ENCODE assay signal across 18 cellular contexts in the genomic region with DNA sequence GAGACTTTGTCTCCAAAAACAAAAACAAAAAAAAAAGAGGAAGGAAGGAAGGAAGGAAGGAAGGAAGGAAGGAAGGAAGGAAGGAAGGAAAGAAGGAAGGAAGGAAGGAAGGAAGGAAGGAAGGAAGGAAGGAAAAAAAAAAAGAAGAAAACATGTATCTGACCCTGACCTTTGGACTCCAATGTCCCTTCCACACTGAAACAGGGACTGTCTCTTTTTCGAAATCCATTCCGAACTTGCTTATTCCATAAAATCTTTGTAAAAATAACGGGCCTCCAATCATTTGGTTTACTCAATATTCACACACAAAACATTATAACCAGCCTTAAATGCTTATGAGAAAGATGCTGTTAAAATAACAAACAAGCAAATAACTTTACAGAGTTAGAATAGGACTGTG.
DNase-seq lines count a peak whose midpoint lies in the region; ATAC-seq, FAIRE-seq and TF ChIP-seq lines count a peak whose summit lies in the region.
"Had no signal": no experiment of that assay in that cellular context is flagged by ENCODE, and none has a peak within 500 bp of the region (broad histone marks: within the 10 kb centered on the region; RNA-seq: fewer than 3 reads in every experiment).

No MANE protein-coding gene starts in this region.

- FAIRE-seq in K562 (lab: Jason Lieb, UNC) = no peak
- FAIRE-seq: A549, G401.6, GM12892, H1 had no signal

- no peak overlapping the region for H3K4me3 Mint-ChIP-seq in CD8-positive, alpha-beta memory T cell
- H3K4me3 Mint-ChIP-seq: CD4-positive, alpha-beta memory T cell had no signal

- no peak overlapping the region for H3K27ac Mint-ChIP-seq in CD8-positive, alpha-beta memory T cell
- H3K27ac Mint-ChIP-seq: CD4-positive, alpha-beta memory T cell had no signal

- CTCF ChIA-PET in CD8-positive, alpha-beta memory T cell (lab: Charles Lee) = no interaction called here
- CTCF ChIA-PET in HEK293 (lab: Yijun Ruan, JAX) = no interaction called here
- CTCF ChIA-PET in K562 (lab: Yijun Ruan, JAX; ENCODE audit: low intra/inter-chr PET ratio) = no interaction called here

- H3K27ac ChIP-seq in CD8-positive, alpha-beta memory T cell (ENCODE audit: low read depth, low read length) = peak overlapping the region; percentile 22
- H3K27ac ChIP-seq in HEK293 (ENCODE audit: extremely low read depth, low read depth, low read length) (no peak overlapping the region), K562 (ENCODE audit: extremely low read depth, low read depth, low read length) (peak overlapping the region; percentile 59; the same call in 1 of the 3 replicates)
- H3K27ac ChIP-seq: A549 had no signal

- H3K36me3 Mint-ChIP-seq in CD8-positive, alpha-beta memory T cell = no peaks in the 10 kb centered on the region
- H3K36me3 Mint-ChIP-seq: CD4-positive, alpha-beta memory T cell had no signal

- no peak for TF ChIP-seq RAD21 in K562 (CRISPR knock-in tag; conservative IDR thresholded peaks at IDR 0.05 in 1 of 2, IDR thresholded peaks at IDR 0.05 in 1 of 2)

- no peaks in the 10 kb centered on the region; the same call in 2 of the 3 replicates for H3K79me2 ChIP-seq in K562 (ENCODE audit: control insufficient read depth, insufficient read depth, low read length)

- DNase-seq in CD8-positive, alpha-beta memory T cell = no peak
- DNase-seq in K562 (ENCODE audit: extremely low read depth in 1 of 4, low spot score in 3 of 4) = no peak
- no peak for DNase-seq in HAP-1 (ENCODE audit: low spot score in 2 of 2)
- DNase-seq in mucosa of gallbladder (ENCODE audit: low spot score) = no peak
- no peak for DNase-seq in activated CD8-positive, alpha-beta memory T cell treated with anti-CD3 and anti-CD28 coated beads, Interleukin-2, amount 50 U/mL, for 4 hours
- DNase-seq in NCI-H1436 (lab: John Stamatoyannopoulos, UW) = no peak
- DNase-seq: 8988T; C1 segment of cervical spinal cord; Caco-2; CD4-positive, alpha-beta memory T cell; DMS153; DND-41; H7 had no signal

- H3K27me3 ChIP-seq in CD8-positive, alpha-beta memory T cell (ENCODE audit: insufficient read depth, low read length, poor library complexity, severe bottlenecking) = no peaks in the 10 kb centered on the region
- H3K27me3 ChIP-seq in K562 (ENCODE audit: control insufficient read depth in 2 of 2, insufficient read depth in 2 of 2, low read length in 2 of 2) = no peaks in the 10 kb centered on the region
- H3K27me3 ChIP-seq in HAP-1 (ENCODE audit: low read depth) = no peaks in the 10 kb centered on the region

- no peaks in the 10 kb centered on the region for H3K9me1 ChIP-seq in K562 (ENCODE audit: control insufficient read depth, insufficient read depth, low read length)

- POLR2A ChIA-PET in CD8-positive, alpha-beta memory T cell (lab: Charles Lee) = no interaction called here
- POLR2A ChIA-PET in HEK293 (lab: Yijun Ruan, JAX) = no interaction called here
- POLR2A ChIA-PET in K562 (lab: Yijun Ruan, JAX) = interaction anchor here (1.0 kb wide), 1 partner anchor 12 kb away, joined by 3 read pairs; no protein-coding TSS in a partner anchor

- no peak for TF ChIP-seq EP300 in K562 (IDR thresholded peaks at IDR 0.05; ENCODE audit: low read length)

- H3K4me1 Mint-ChIP-seq in CD8-positive, alpha-beta memory T cell = no peaks in the 10 kb centered on the region
- H3K4me1 Mint-ChIP-seq: CD4-positive, alpha-beta memory T cell had no signal

- TF ChIP-seq POLR2A in K562 (conservative IDR thresholded peaks at IDR 0.05) = no peak

- H3K36me3 ChIP-seq in CD8-positive, alpha-beta memory T cell (ENCODE audit: insufficient read depth, low read length) = no peaks in the 10 kb centered on the region
- H3K36me3 ChIP-seq in HEK293 (ENCODE audit: control insufficient read depth in 2 of 2, insufficient read depth in 1 of 2, low read length in 2 of 2) (no peaks in the 10 kb centered on the region), K562 (ENCODE audit: control insufficient read depth, insufficient read depth, low read length) (no peaks in the 10 kb centered on the region), HAP-1 (replicated peaks) (no peaks in the 10 kb centered on the region)

- no peak overlapping the region for H3K4me3 ChIP-seq in CD8-positive, alpha-beta memory T cell (ENCODE audit: low read length)
- H3K4me3 ChIP-seq in HEK293 (ENCODE audit: low read depth, low read length) (no peak overlapping the region), K562 (no peak overlapping the region), HAP-1 (no peak overlapping the region)
- H3K4me3 ChIP-seq: A549 had no signal

- intact Hi-C loops in K562 (cut with micrococcal nuclease) = no loop called here

- no TSS peak for BruUV-seq in K562 (replicated peaks; lab: Mats Ljungman, UMichigan)

- H4K20me1 ChIP-seq in K562 (replicated peaks; ENCODE audit: control insufficient read depth, insufficient read depth, low read length) = no peaks in the 10 kb centered on the region

- no peaks in the 10 kb centered on the region for H3K4me1 ChIP-seq in CD8-positive, alpha-beta memory T cell (ENCODE audit: insufficient read depth, low read length)
- H3K4me1 ChIP-seq in HEK293 (ENCODE audit: control insufficient read depth, insufficient read depth, low read length) (no peaks in the 10 kb centered on the region), K562 (replicated peaks in 1 of 2; ENCODE audit: control insufficient read depth in 2 of 2, insufficient read depth in 2 of 2, low read length in 2 of 2) (peaks cover 3 to 9% of the 10 kb centered on the region in 2 experiments; a peak in 4 of 5 replicates), HAP-1 (no peaks in the 10 kb centered on the region)
- H3K4me1 ChIP-seq: A549, Caco-2 had no signal

- peak overlapping the region; percentile 25; the same call in 1 of the 2 replicates for H3K4me2 ChIP-seq in K562 (ENCODE audit: insufficient read depth, low read length)
- H3K4me2 ChIP-seq: A549 had no signal

- in situ Hi-C loops in K562 (cut with MboI) (no loop called here), HAP-1 (cut with MboI; ENCODE audit: low sequenced_read_pairs) (no loop called here)

- H3K9me3 ChIP-seq in CD8-positive, alpha-beta memory T cell (ENCODE audit: low read length) = no peaks in the 10 kb centered on the region
- H3K9me3 ChIP-seq in HEK293 (ENCODE audit: control insufficient read depth, insufficient read depth, low read depth, low read length) = no peaks in the 10 kb centered on the region
- no peaks in the 10 kb centered on the region for H3K9me3 ChIP-seq in K562 (replicated peaks; ENCODE audit: control insufficient read depth, insufficient read depth, low read depth, low read length)
- no peaks in the 10 kb centered on the region for H3K9me3 ChIP-seq in HAP-1
- H3K9me3 ChIP-seq: A549, Caco-2 had no signal

- H2AFZ ChIP-seq in K562 (ENCODE audit: low read depth, low read length) = no peak overlapping the region

- TF ChIP-seq CTCF in HEK293 (tag by site-specific recombination; IDR thresholded peaks at IDR 0.05) = no peak
- TF ChIP-seq CTCF in K562 (IDR thresholded peaks at IDR 0.05 in 2 of 3, conservative IDR thresholded peaks at IDR 0.05 in 1 of 3; ENCODE audit: insufficient read depth in 2 of 3, low read depth in 1 of 3, low read length in 3 of 3) = no peak

- H3K9me3 Mint-ChIP-seq in CD8-positive, alpha-beta memory T cell = peaks cover 0 to 7% (median 4%) of the 10 kb centered on the region in 5 donors

- ATAC-seq in K562 = no peak
- ATAC-seq: A549 had no signal

- H3K27me3 Mint-ChIP-seq in CD8-positive, alpha-beta memory T cell = no peaks in the 10 kb centered on the region

- 33% methylated on average over 3 of the region's 3 CpGs for WGBS in K562 (ENCODE audit: insufficient coverage, low coverage, missing lambda C conversion rate)

- H3K9ac ChIP-seq in K562 (ENCODE audit: insufficient read depth in 1 of 2, low read depth in 2 of 2, low read length in 2 of 2) = no peak overlapping the region

TF ChIP-seq in HEK293, 187 proteins besides CTCF, POLR2A, EP300 and RAD21:
- TF ChIP-seq ZNF366 (tag by site-specific recombination; conservative IDR thresholded peaks at IDR 0.05) (peak; percentile 75), ZNF600 (tag by site-specific recombination; IDR thresholded peaks at IDR 0.05) (no peak)
